In the genomic region with DNA sequence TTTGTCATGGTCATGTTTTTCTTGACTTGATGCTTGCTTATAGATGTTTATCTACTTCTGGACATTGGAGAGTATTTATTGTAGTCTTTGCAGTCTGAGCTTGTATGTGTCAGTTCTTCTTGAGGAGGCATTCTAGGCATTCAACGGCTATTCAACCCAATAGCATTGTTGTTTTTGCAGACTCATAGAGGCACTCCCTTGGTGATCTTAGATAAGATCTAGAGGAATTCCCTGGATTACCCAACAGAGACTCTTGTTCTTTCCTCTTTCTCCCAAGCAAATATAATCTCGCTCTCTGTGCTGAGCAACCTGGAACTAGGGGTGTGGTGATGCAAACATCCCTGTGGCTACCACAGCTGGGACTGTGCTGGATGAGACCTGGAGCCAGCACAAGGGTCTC, we compare ENCODE assay signal across 24 cellular contexts. TPM values are rescaled to one million over a fixed set of nuclear protein-coding genes. Genes with fewer than 3 reads are reported as not detected.
"Had no signal": no experiment of that assay in that cellular context is flagged by ENCODE, and none has a peak within 500 bp of the region (broad histone marks: within the 10 kb centered on the region; RNA-seq: fewer than 3 reads in every experiment).

No MANE protein-coding gene starts in this region.

- H3K36me3 ChIP-seq: esophagus squamous epithelium, right atrium auricular region, suprapubic skin, transverse colon had no signal

- H3K27ac ChIP-seq: esophagus squamous epithelium, right atrium auricular region, suprapubic skin, transverse colon had no signal

- DNase-seq: activated CD4-positive, alpha-beta T cell treated with anti-CD3 and anti-CD28 coated beads, Interleukin-2, amount 50 U/mL, for 1 hour; activated CD8-positive, alpha-beta memory T cell treated with anti-CD3 and anti-CD28 coated beads, Interleukin-2, amount 50 U/mL, for 48 hours; activated gamma-delta T cell treated with Interleukin-2 at 50 U/mL for 16 hours; amniotic stem cell; cerebellar nuclear complex; effector CD8-positive, alpha-beta T cell; esophagus squamous epithelium; foreskin fibroblast; nephron progenitor cell; occipital lobe; T-helper 1 cell; T-helper 9 cell; transverse colon had no signal

- ATAC-seq: activated CD4-positive, CD25-positive, alpha-beta regulatory T cell treated with anti-CD3 and anti-CD28 coated beads, Interleukin-2, amount 50 U/mL, for 24 hours had no signal

- H3K4me3 ChIP-seq: esophagus squamous epithelium, lung, right atrium auricular region, suprapubic skin, transverse colon had no signal

- H3K27me3 ChIP-seq: esophagus squamous epithelium, right atrium auricular region, suprapubic skin, transverse colon had no signal

RNA-seq across cellular contexts. Expression of a gene that starts 40.4 kb away (rescaled TPM):
- total RNA-seq: activated T-helper 1 cell treated with anti-CD3 and anti-CD28 coated beads, Interleukin-12 subunit alpha, Interleukin-12 subunit beta, Interleukin-2, Interleukin-4 antibody, amounts not matched to agents 30 ng/mL and 10 ng/mL and 1 ng/mL, durations not matched to agents 14 hours and 24 hours and 36 hours; endothelial cell of umbilical vein; esophagus squamous epithelium; glomerular endothelial cell; left lobe of liver; myocyte; posterior vena cava; skeletal muscle tissue; suprapubic skin had no signal
